Comparison of ENCODE assay signal across 8 cellular contexts in genomic region chr13:26557393-26558073, GRCh38. TPM values are rescaled to one million over a fixed set of nuclear protein-coding genes. Genes with fewer than 3 reads are reported as not detected.
A peak's percentile ranks its signal among the peaks of the same experiment; 100 is the strongest.
DNase-seq lines count a peak whose midpoint lies in the region; ATAC-seq and TF ChIP-seq lines count a peak whose summit lies in the region.

Gene WASF3 (plus strand): TSS chr13:26557683. CDS start chr13:26642271, 84,588 bp downstream.

- H3K27me3 ChIP-seq in CD8-positive, alpha-beta T cell (ENCODE audit: insufficient read depth, low read length) = peaks cover 10% of the 10 kb centered on the region
- no peaks in the 10 kb centered on the region for H3K27me3 ChIP-seq in testis

- H3K9me3 ChIP-seq in CD8-positive, alpha-beta T cell (ENCODE audit: low read length) = no peaks in the 10 kb centered on the region
- no peaks in the 10 kb centered on the region for H3K9me3 ChIP-seq in testis

- POLR2A ChIA-PET in CD8-positive, alpha-beta T cell (lab: Charles Lee) = no interaction called here

- peaks cover 31% of the 10 kb centered on the region for H3K27me3 Mint-ChIP-seq in CD8-positive, alpha-beta T cell (ENCODE audit: low read depth)
- H3K27me3 Mint-ChIP-seq in natural killer cell treated with Interleukin-12 subunit alpha and Interleukin-12 subunit beta and Interleukin-15 and Interleukin-18, amount 100 ng/mL, for 72 hours = peaks cover 34 to 44% of the 10 kb centered on the region in 2 donors

- H3K27ac ChIP-seq in CD8-positive, alpha-beta T cell (ENCODE audit: low read depth, low read length) = no peak within 1 kb of the TSS
- peak within 1 kb of the TSS in 1 of 2 donors; percentile 82 for H3K27ac ChIP-seq in testis

- peak within 1 kb of the TSS; percentile 63 for H3K4me3 Mint-ChIP-seq in CD8-positive, alpha-beta T cell
- H3K4me3 Mint-ChIP-seq in natural killer cell treated with Interleukin-12 subunit alpha and Interleukin-12 subunit beta and Interleukin-15 and Interleukin-18, amount 100 ng/mL, for 72 hours = peak within 1 kb of the TSS; percentile 15

- peaks cover 11% of the 10 kb centered on the region for H3K4me1 Mint-ChIP-seq in CD8-positive, alpha-beta T cell (ENCODE audit: low read depth)
- no peaks in the 10 kb centered on the region for H3K4me1 Mint-ChIP-seq in natural killer cell treated with Interleukin-12 subunit alpha and Interleukin-12 subunit beta and Interleukin-15 and Interleukin-18, amount 100 ng/mL, for 72 hours (ENCODE audit: low read depth in 2 of 2)

- H3K9me3 Mint-ChIP-seq in CD8-positive, alpha-beta T cell = no peaks in the 10 kb centered on the region
- H3K9me3 Mint-ChIP-seq in natural killer cell treated with Interleukin-12 subunit alpha and Interleukin-12 subunit beta and Interleukin-15 and Interleukin-18, amount 100 ng/mL, for 72 hours = no peaks in the 10 kb centered on the region

- no peaks in the 10 kb centered on the region for H3K36me3 ChIP-seq in CD8-positive, alpha-beta T cell (ENCODE audit: insufficient read depth, low read length)
- H3K36me3 ChIP-seq in testis (ENCODE audit: low read depth, missing control alignments) = no peaks in the 10 kb centered on the region

- DNase-seq in CD8-positive, alpha-beta T cell = peak in 4 of 7 experiments; percentile 12 to 53 (median 30)
- DNase-seq in GM20000 (ENCODE audit: low spot score) (peak; percentile 81), HK-2 (ENCODE audit: unreplicated experiment) (peak; percentile 90), NCI-H774 (lab: John Stamatoyannopoulos, UW) (peak; percentile 83), activated gamma-delta T cell (lab: John Stamatoyannopoulos, UW) (peak; percentile 7), foreskin melanocyte (peak; percentile 84), testis (peak; percentile 96)
- no peak for DNase-seq in natural killer cell treated with Interleukin-12 subunit alpha and Interleukin-12 subunit beta and Interleukin-15 and Interleukin-18, amount 100 ng/mL, for 72 hours (ENCODE audit: low spot score)

- no peak for TF ChIP-seq CTCF in CD8-positive, alpha-beta T cell (IDR thresholded peaks at IDR 0.05)
- TF ChIP-seq CTCF in GM20000 (IDR thresholded peaks at IDR 0.05; ENCODE audit: extremely low read depth, missing control alignments) (no peak), testis (IDR thresholded peaks at IDR 0.05) (no peak)

- peaks cover 3% of the 10 kb centered on the region for H3K4me1 ChIP-seq in CD8-positive, alpha-beta T cell (ENCODE audit: insufficient read depth, low read length)
- H3K4me1 ChIP-seq in testis = peaks cover 21% of the 10 kb centered on the region

- intact Hi-C loops in CD8-positive, alpha-beta T cell (cut with DNase I, micrococcal nuclease) = no loop called here
- intact Hi-C loops in testis (cut with DNase I; ENCODE audit: low total_unique reads) = no loop called here

- ATAC-seq in CD8-positive, alpha-beta T cell = no peak
- ATAC-seq in natural killer cell treated with Interleukin-12 subunit alpha and Interleukin-12 subunit beta and Interleukin-15 and Interleukin-18, amount 100 ng/mL, for 72 hours = peak; percentile 91

- TF ChIP-seq POLR2A in testis (IDR thresholded peaks at IDR 0.05) = peak; percentile 2

- H3K36me3 Mint-ChIP-seq in CD8-positive, alpha-beta T cell = no peaks in the 10 kb centered on the region
- no peaks in the 10 kb centered on the region for H3K36me3 Mint-ChIP-seq in natural killer cell treated with Interleukin-12 subunit alpha and Interleukin-12 subunit beta and Interleukin-15 and Interleukin-18, amount 100 ng/mL, for 72 hours

- no peak within 1 kb of the TSS for H3K27ac Mint-ChIP-seq in CD8-positive, alpha-beta T cell
- no peak within 1 kb of the TSS for H3K27ac Mint-ChIP-seq in natural killer cell treated with Interleukin-12 subunit alpha and Interleukin-12 subunit beta and Interleukin-15 and Interleukin-18, amount 100 ng/mL, for 72 hours

- CTCF ChIA-PET in CD8-positive, alpha-beta T cell (lab: Charles Lee) = no interaction called here

- H3K4me3 ChIP-seq in CD8-positive, alpha-beta T cell (ENCODE audit: low read depth, low read length) = no peak within 1 kb of the TSS
- peak within 1 kb of the TSS; percentile 82 to 88 for H3K4me3 ChIP-seq in testis

- 0 to 1% methylated on average over 1 to 63 of the region's 94 CpGs for WGBS in testis, 2 donors

RNA-seq across cellular contexts. Expression of gene WASF3, which starts in this region (rescaled TPM):
- not detected for total RNA-seq in CD8-positive, alpha-beta T cell
- total RNA-seq in natural killer cell treated with Interleukin-12 subunit alpha and Interleukin-12 subunit beta and Interleukin-15 and Interleukin-18, amount 100 ng/mL, for 72 hours = not detected
- 10 to 100 TPM; 27.3 to 30.8 TPM for total RNA-seq in testis
- 36.2 TPM for polyA plus RNA-seq in testis (ENCODE audit: insufficient read depth, low read depth, low replicate concordance)

Comparison
In these comparisons a context has a peak if more than half of its experiments do, and no peak if none do; other contexts are left out.
1. RNA of gene WASF3 (total RNA-seq): 27.3 to 30.8 TPM in testis; not detected in natural killer cell treated with Interleukin-12 subunit alpha and Interleukin-12 subunit beta and Interleukin-15 and Interleukin-18, amount 100 ng/mL, for 72 hours and not detected in CD8-positive, alpha-beta T cell; every median in the first group is over 10 times any median in the second.
2. Peak in DNase-seq in CD8-positive, alpha-beta T cell; RNA of the gene not detected or under 1 TPM.
3. Peak in ATAC-seq in natural killer cell treated with Interleukin-12 subunit alpha and Interleukin-12 subunit beta and Interleukin-15 and Interleukin-18, amount 100 ng/mL, for 72 hours; RNA of the gene not detected or under 1 TPM.